Comparison of ENCODE assay signal across 19 cellular contexts in genomic region chr17:113098-113497, GRCh38. TPM values are rescaled to one million over a fixed set of nuclear protein-coding genes. Genes with fewer than 3 reads are reported as not detected.
"Had no signal": no experiment of that assay in that cellular context is flagged by ENCODE, and none has a peak within 500 bp of the region (broad histone marks: within the 10 kb centered on the region; RNA-seq: fewer than 3 reads in every experiment).

No MANE protein-coding gene starts in this region.

RNA-seq across cellular contexts. Expression of gene SCGB1C2, which starts 24.3 kb away (rescaled TPM):
- total RNA-seq: dorsolateral prefrontal cortex, esophagus mucosa, fibroblast of lung, gastroesophageal sphincter, kidney epithelial cell, lower leg skin, mammary epithelial cell, mucosa of gallbladder, myocyte, natural killer cell, neural crest cell, ovary, posterior vena cava, right atrium auricular region, sigmoid colon, subcutaneous adipose tissue, thoracic aorta, transverse colon, ureter had no signal
- polyA plus RNA-seq: fibroblast of lung, mammary epithelial cell, ovary, sigmoid colon had no signal
